1 cellular context compared by ENCODE assay signal in the genomic region with DNA sequence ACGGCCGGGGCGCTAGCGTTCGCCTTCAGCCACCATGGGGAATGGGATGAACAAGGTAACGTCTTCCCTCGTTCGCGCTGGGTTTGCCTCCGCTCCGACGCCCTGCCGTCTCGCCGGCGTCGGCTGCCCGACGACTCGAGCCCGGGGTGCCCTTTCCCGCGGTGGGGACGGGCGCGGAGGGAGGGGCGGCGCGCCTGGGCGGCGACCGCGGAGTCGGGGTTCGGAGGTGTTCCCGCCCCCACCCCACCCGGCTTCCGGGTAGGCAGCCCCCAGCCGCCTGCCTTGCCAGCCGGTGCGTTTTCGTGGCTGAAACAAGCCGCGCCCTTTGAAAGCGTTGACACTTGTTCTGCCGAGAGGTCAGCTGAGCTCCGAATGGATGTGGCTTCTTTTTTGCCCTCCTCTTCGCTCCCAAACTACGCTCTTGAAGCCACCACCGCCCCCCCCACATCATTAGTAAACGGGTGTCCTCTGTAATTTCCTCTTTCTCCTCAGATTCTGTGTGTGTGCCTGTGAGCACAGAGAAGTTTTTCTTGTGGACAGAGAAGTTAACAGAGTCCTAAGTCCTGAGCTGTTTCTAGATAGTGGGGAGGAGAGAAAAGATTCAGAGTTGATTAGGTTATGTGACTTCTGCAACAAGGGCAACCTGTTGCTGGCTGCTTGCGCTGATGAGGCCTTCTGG.
TF ChIP-seq lines count a peak whose summit lies in the region.

No MANE protein-coding gene starts in this region.

TF ChIP-seq in HepG2, 621 proteins besides CTCF, POLR2A, EP300 and RAD21 (continued from another document and continues in another):
- TF ChIP-seq, protein P1, sequence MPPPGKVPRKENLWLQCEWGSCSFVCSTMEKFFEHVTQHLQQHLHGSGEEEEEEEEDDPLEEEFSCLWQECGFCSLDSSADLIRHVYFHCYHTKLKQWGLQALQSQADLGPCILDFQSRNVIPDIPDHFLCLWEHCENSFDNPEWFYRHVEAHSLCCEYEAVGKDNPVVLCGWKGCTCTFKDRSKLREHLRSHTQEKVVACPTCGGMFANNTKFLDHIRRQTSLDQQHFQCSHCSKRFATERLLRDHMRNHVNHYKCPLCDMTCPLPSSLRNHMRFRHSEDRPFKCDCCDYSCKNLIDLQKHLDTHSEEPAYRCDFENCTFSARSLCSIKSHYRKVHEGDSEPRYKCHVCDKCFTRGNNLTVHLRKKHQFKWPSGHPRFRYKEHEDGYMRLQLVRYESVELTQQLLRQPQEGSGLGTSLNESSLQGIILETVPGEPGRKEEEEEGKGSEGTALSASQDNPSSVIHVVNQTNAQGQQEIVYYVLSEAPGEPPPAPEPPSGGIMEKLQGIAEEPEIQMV (CRISPR knock-in tag; IDR thresholded peaks at IDR 0.05; ENCODE audit: low read depth), result no peak
- TF ChIP-seq MXD4 (CRISPR knock-in tag; IDR thresholded peaks at IDR 0.05), result no peak; the same call in none of the 2 replicates
- no peak for TF ChIP-seq GATA4 (IDR thresholded peaks at IDR 0.05; ENCODE audit: borderline replicate concordance, low read depth)
- no peak for TF ChIP-seq ZFP36 (IDR thresholded peaks at IDR 0.05; ENCODE audit: borderline replicate concordance, low read depth, low read length, partially characterized antibody)
- 0 out of 2 replicates have a peak, but pooled peaks have one; percentile 60 for TF ChIP-seq SSRP1 (CRISPR knock-in tag; IDR thresholded peaks at IDR 0.05)
- TF ChIP-seq, protein P2, sequence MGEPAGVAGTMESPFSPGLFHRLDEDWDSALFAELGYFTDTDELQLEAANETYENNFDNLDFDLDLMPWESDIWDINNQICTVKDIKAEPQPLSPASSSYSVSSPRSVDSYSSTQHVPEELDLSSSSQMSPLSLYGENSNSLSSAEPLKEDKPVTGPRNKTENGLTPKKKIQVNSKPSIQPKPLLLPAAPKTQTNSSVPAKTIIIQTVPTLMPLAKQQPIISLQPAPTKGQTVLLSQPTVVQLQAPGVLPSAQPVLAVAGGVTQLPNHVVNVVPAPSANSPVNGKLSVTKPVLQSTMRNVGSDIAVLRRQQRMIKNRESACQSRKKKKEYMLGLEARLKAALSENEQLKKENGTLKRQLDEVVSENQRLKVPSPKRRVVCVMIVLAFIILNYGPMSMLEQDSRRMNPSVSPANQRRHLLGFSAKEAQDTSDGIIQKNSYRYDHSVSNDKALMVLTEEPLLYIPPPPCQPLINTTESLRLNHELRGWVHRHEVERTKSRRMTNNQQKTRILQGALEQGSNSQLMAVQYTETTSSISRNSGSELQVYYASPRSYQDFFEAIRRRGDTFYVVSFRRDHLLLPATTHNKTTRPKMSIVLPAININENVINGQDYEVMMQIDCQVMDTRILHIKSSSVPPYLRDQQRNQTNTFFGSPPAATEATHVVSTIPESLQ (CRISPR knock-in tag; conservative IDR thresholded peaks at IDR 0.05), result no peak
- TF ChIP-seq ZNF841 (CRISPR knock-in tag; IDR thresholded peaks at IDR 0.05; ENCODE audit: borderline replicate concordance), result peak; percentile 65
- TF ChIP-seq SCMH1 (CRISPR knock-in tag; IDR thresholded peaks at IDR 0.05; ENCODE audit: borderline replicate concordance), result no peak
- TF ChIP-seq PAF1 (CRISPR knock-in tag; IDR thresholded peaks at IDR 0.05), result no peak
- TF ChIP-seq, protein P3, sequence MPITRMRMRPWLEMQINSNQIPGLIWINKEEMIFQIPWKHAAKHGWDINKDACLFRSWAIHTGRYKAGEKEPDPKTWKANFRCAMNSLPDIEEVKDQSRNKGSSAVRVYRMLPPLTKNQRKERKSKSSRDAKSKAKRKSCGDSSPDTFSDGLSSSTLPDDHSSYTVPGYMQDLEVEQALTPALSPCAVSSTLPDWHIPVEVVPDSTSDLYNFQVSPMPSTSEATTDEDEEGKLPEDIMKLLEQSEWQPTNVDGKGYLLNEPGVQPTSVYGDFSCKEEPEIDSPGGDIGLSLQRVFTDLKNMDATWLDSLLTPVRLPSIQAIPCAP (CRISPR knock-in tag; IDR thresholded peaks at IDR 0.05; ENCODE audit: low read depth), result no peak
- peak; percentile 53; the same call in 1 of the 2 replicates for TF ChIP-seq ZNF563 (CRISPR knock-in tag; IDR thresholded peaks at IDR 0.05)
- TF ChIP-seq HOXA3 (CRISPR knock-in tag; IDR thresholded peaks at IDR 0.05), result peak; percentile 67; the same call in 1 of the 2 replicates
- peak; percentile 79 for TF ChIP-seq HDAC1 (CRISPR knock-in tag; IDR thresholded peaks at IDR 0.05)
- peak; percentile 17; the same call in 1 of the 2 replicates for TF ChIP-seq PPARG (CRISPR knock-in tag; conservative IDR thresholded peaks at IDR 0.05)
- TF ChIP-seq, protein P4, sequence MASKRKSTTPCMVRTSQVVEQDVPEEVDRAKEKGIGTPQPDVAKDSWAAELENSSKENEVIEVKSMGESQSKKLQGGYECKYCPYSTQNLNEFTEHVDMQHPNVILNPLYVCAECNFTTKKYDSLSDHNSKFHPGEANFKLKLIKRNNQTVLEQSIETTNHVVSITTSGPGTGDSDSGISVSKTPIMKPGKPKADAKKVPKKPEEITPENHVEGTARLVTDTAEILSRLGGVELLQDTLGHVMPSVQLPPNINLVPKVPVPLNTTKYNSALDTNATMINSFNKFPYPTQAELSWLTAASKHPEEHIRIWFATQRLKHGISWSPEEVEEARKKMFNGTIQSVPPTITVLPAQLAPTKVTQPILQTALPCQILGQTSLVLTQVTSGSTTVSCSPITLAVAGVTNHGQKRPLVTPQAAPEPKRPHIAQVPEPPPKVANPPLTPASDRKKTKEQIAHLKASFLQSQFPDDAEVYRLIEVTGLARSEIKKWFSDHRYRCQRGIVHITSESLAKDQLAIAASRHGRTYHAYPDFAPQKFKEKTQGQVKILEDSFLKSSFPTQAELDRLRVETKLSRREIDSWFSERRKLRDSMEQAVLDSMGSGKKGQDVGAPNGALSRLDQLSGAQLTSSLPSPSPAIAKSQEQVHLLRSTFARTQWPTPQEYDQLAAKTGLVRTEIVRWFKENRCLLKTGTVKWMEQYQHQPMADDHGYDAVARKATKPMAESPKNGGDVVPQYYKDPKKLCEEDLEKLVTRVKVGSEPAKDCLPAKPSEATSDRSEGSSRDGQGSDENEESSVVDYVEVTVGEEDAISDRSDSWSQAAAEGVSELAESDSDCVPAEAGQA (IDR thresholded peaks at IDR 0.05; ENCODE audit: low read depth), result no peak; the same call in 1 of the 2 replicates
- TF ChIP-seq, protein P4 (CRISPR knock-in tag; IDR thresholded peaks at IDR 0.05; ENCODE audit: borderline replicate concordance), result no peak
- TF ChIP-seq, protein P5, sequence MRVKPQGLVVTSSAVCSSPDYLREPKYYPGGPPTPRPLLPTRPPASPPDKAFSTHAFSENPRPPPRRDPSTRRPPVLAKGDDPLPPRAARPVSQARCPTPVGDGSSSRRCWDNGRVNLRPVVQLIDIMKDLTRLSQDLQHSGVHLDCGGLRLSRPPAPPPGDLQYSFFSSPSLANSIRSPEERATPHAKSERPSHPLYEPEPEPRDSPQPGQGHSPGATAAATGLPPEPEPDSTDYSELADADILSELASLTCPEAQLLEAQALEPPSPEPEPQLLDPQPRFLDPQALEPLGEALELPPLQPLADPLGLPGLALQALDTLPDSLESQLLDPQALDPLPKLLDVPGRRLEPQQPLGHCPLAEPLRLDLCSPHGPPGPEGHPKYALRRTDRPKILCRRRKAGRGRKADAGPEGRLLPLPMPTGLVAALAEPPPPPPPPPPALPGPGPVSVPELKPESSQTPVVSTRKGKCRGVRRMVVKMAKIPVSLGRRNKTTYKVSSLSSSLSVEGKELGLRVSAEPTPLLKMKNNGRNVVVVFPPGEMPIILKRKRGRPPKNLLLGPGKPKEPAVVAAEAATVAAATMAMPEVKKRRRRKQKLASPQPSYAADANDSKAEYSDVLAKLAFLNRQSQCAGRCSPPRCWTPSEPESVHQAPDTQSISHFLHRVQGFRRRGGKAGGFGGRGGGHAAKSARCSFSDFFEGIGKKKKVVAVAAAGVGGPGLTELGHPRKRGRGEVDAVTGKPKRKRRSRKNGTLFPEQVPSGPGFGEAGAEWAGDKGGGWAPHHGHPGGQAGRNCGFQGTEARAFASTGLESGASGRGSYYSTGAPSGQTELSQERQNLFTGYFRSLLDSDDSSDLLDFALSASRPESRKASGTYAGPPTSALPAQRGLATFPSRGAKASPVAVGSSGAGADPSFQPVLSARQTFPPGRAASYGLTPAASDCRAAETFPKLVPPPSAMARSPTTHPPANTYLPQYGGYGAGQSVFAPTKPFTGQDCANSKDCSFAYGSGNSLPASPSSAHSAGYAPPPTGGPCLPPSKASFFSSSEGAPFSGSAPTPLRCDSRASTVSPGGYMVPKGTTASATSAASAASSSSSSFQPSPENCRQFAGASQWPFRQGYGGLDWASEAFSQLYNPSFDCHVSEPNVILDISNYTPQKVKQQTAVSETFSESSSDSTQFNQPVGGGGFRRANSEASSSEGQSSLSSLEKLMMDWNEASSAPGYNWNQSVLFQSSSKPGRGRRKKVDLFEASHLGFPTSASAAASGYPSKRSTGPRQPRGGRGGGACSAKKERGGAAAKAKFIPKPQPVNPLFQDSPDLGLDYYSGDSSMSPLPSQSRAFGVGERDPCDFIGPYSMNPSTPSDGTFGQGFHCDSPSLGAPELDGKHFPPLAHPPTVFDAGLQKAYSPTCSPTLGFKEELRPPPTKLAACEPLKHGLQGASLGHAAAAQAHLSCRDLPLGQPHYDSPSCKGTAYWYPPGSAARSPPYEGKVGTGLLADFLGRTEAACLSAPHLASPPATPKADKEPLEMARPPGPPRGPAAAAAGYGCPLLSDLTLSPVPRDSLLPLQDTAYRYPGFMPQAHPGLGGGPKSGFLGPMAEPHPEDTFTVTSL (CRISPR knock-in tag; IDR thresholded peaks at IDR 0.05; ENCODE audit: borderline replicate concordance), result no peak; the same call in 1 of the 2 replicates
- 0 out of 2 replicates have a peak, but pooled peaks have one; percentile 17 for TF ChIP-seq ZNF10 (CRISPR knock-in tag; IDR thresholded peaks at IDR 0.05; ENCODE audit: borderline replicate concordance, low read depth)
- no peak for TF ChIP-seq FIP1L1 (IDR thresholded peaks at IDR 0.05; ENCODE audit: borderline replicate concordance, insufficient read depth, low read depth, low read length)
- TF ChIP-seq SP140L (CRISPR knock-in tag; IDR thresholded peaks at IDR 0.05; ENCODE audit: borderline replicate concordance), result no peak
- TF ChIP-seq NONO (IDR thresholded peaks at IDR 0.05), result no peak
- peak; percentile 94 for TF ChIP-seq NONO (CRISPR knock-in tag; conservative IDR thresholded peaks at IDR 0.05)
- TF ChIP-seq, protein P6, sequence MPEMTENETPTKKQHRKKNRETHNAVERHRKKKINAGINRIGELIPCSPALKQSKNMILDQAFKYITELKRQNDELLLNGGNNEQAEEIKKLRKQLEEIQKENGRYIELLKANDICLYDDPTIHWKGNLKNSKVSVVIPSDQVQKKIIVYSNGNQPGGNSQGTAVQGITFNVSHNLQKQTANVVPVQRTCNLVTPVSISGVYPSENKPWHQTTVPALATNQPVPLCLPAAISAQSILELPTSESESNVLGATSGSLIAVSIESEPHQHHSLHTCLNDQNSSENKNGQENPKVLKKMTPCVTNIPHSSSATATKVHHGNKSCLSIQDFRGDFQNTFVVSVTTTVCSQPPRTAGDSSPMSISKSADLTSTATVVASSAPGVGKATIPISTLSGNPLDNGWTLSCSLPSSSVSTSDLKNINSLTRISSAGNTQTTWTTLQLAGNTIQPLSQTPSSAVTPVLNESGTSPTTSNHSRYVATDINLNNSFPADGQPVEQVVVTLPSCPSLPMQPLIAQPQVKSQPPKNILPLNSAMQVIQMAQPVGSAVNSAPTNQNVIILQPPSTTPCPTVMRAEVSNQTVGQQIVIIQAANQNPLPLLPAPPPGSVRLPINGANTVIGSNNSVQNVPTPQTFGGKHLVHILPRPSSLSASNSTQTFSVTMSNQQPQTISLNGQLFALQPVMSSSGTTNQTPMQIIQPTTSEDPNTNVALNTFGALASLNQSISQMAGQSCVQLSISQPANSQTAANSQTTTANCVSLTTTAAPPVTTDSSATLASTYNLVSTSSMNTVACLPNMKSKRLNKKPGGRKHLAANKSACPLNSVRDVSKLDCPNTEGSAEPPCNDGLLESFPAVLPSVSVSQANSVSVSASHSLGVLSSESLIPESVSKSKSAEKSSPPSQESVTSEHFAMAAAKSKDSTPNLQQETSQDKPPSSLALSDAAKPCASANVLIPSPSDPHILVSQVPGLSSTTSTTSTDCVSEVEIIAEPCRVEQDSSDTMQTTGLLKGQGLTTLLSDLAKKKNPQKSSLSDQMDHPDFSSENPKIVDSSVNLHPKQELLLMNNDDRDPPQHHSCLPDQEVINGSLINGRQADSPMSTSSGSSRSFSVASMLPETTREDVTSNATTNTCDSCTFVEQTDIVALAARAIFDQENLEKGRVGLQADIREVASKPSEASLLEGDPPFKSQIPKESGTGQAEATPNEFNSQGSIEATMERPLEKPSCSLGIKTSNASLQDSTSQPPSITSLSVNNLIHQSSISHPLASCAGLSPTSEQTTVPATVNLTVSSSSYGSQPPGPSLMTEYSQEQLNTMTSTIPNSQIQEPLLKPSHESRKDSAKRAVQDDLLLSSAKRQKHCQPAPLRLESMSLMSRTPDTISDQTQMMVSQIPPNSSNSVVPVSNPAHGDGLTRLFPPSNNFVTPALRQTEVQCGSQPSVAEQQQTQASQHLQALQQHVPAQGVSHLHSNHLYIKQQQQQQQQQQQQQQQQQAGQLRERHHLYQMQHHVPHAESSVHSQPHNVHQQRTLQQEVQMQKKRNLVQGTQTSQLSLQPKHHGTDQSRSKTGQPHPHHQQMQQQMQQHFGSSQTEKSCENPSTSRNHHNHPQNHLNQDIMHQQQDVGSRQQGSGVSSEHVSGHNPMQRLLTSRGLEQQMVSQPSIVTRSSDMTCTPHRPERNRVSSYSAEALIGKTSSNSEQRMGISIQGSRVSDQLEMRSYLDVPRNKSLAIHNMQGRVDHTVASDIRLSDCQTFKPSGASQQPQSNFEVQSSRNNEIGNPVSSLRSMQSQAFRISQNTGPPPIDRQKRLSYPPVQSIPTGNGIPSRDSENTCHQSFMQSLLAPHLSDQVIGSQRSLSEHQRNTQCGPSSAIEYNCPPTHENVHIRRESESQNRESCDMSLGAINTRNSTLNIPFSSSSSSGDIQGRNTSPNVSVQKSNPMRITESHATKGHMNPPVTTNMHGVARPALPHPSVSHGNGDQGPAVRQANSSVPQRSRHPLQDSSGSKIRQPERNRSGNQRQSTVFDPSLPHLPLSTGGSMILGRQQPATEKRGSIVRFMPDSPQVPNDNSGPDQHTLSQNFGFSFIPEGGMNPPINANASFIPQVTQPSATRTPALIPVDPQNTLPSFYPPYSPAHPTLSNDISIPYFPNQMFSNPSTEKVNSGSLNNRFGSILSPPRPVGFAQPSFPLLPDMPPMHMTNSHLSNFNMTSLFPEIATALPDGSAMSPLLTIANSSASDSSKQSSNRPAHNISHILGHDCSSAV (CRISPR knock-in tag; IDR thresholded peaks at IDR 0.05; ENCODE audit: borderline replicate concordance), result no peak
- peak; percentile 15; the same call in 1 of the 2 replicates for TF ChIP-seq ZNF329 (CRISPR knock-in tag; IDR thresholded peaks at IDR 0.05; ENCODE audit: low read depth)
